21 cellular contexts compared by ENCODE assay signal in genomic region chr6:146381486-146381885, GRCh38.
DNase-seq lines count a peak whose midpoint lies in the region; ATAC-seq, FAIRE-seq and TF ChIP-seq lines count a peak whose summit lies in the region.
"Had no signal": no experiment of that assay in that cellular context is flagged by ENCODE, and none has a peak within 500 bp of the region (broad histone marks: within the 10 kb centered on the region; RNA-seq: fewer than 3 reads in every experiment).

No MANE protein-coding gene starts in this region.

- intact Hi-C loops in A673 (cut with micrococcal nuclease; ENCODE audit: unreplicated experiment) (loop anchor here (10.0 kb wide), 1 partner anchor 337 kb away; no protein-coding TSS in a partner anchor), kidney (cut with DNase I) (no loop called here)

- H3K9ac ChIP-seq in H9 (ENCODE audit: extremely low read depth, insufficient read length, low read length) (no peak overlapping the region), kidney (ENCODE audit: low read length in 2 of 2) (no peak overlapping the region)

- H2AFZ ChIP-seq in H9 (ENCODE audit: low read length): no peak overlapping the region

- H3K79me1 ChIP-seq in H9 (ENCODE audit: insufficient read depth, low read depth, low read length, poor library complexity, severe bottlenecking): no peaks in the 10 kb centered on the region

- H3K4ac ChIP-seq in H9 (ENCODE audit: low read depth, low read length): no peak overlapping the region

- peak; percentile 20 for DNase-seq in A673 (ENCODE audit: low spot score)
- no peak for DNase-seq in H9
- no peak for DNase-seq in fibroblast of mammary gland (ENCODE audit: low read depth)
- no peak for DNase-seq in kidney
- no peak for DNase-seq in effector memory CD8-positive, alpha-beta T cell
- DNase-seq in OCI-M2 (lab: John Stamatoyannopoulos, UW; ENCODE audit: unreplicated experiment): no peak
- DNase-seq in stimulated activated CD4-positive, alpha-beta T cell treated with anti-CD3 and anti-CD28 coated beads, Interleukin-2, amount 100 ng/mL, for 48 hours: no peak
- DNase-seq: activated CD8-positive, alpha-beta memory T cell treated with anti-CD3 and anti-CD28 coated beads for 24 hours; activated effector memory CD4-positive, alpha-beta T cell treated with anti-CD3 and anti-CD28 coated beads, Interleukin-2, amount 50 U/mL, for 16 hours; anterior cingulate cortex; dorsolateral prefrontal cortex; foreskin melanocyte; naive thymus-derived CD8-positive, alpha-beta T cell; NCI-H146; NCI-H446 treated with DMSO at 0.1 percent for 48 hours; stimulated activated CD4-positive, alpha-beta T cell treated with anti-CD3 and anti-CD28 coated beads, Interleukin-2, amount 100 ng/mL, for 24 hours; SW 1271 had no signal

- no CpG with 5 or more reads among the region's 3 CpGs for WGBS in H9 (ENCODE audit: extremely low coverage, insufficient read length, low lambda C conversion rate)

- no peak overlapping the region for H4K5ac ChIP-seq in H9 (ENCODE audit: insufficient read length, low read depth, low read length)

- no peak overlapping the region for H3K14ac ChIP-seq in H9 (ENCODE audit: insufficient read depth, low read length)

- peaks cover 0 to 4% of the 10 kb centered on the region in 2 experiments for H3K9me3 Mint-ChIP-seq in H9
- peaks cover 5 to 10% of the 10 kb centered on the region in 2 donors for H3K9me3 Mint-ChIP-seq in effector memory CD8-positive, alpha-beta T cell

- no peaks in the 10 kb centered on the region for H3K23me2 ChIP-seq in H9 (ENCODE audit: insufficient read length, low read depth, low read length, poor library complexity, severe bottlenecking)

- no peak overlapping the region for H2BK5ac ChIP-seq in H9 (ENCODE audit: insufficient read length, low read length)

- H3K23ac ChIP-seq in H9 (ENCODE audit: insufficient read length, low read depth, low read length): no peak overlapping the region

- POLR2A ChIA-PET in A673 (lab: Charles Lee; ENCODE audit: low non-redundant PET): no interaction called here

- CTCF ChIA-PET in A673 (lab: Charles Lee): no interaction called here

- ATAC-seq in SK-N-SH treated with all-trans-retinoic acid at 6 μM for 48 hours: peak; percentile 37; the same call in 1 of the 3 replicates
- no peak for ATAC-seq in effector memory CD8-positive, alpha-beta T cell (replicated peaks)
- ATAC-seq: naive thymus-derived CD8-positive, alpha-beta T cell; PC-3 had no signal

- no peak overlapping the region for H2AK5ac ChIP-seq in H9 (ENCODE audit: insufficient read length, low read length)

- H3K4me1 ChIP-seq in A673 (ENCODE audit: insufficient read depth, low read length, poor library complexity, severe bottlenecking): no peaks in the 10 kb centered on the region
- H3K4me1 ChIP-seq in H9 (ENCODE audit: insufficient read depth, low read length): no peaks in the 10 kb centered on the region
- no peaks in the 10 kb centered on the region for H3K4me1 ChIP-seq in kidney (ENCODE audit: control insufficient read depth in 1 of 2, insufficient read depth in 1 of 2, low read depth in 1 of 2, low read length in 2 of 2)
- H3K4me1 ChIP-seq: HAP-1, right atrium auricular region had no signal

- H3K56ac ChIP-seq in H9 (ENCODE audit: insufficient read length, low read depth, low read length): no peak overlapping the region

- H3K27me3 ChIP-seq in A673 (replicated peaks; ENCODE audit: insufficient read depth, low read depth, low read length, poor library complexity): no peaks in the 10 kb centered on the region
- H3K27me3 ChIP-seq in H9 (ENCODE audit: insufficient read depth, low read length): no peaks in the 10 kb centered on the region
- H3K27me3 ChIP-seq: dorsolateral prefrontal cortex, right atrium auricular region had no signal

- FAIRE-seq in kidney (lab: Jason Lieb, UNC): no peak

- no peak overlapping the region for H4K91ac ChIP-seq in H9 (ENCODE audit: insufficient read length, low read depth, low read length)

- no peaks in the 10 kb centered on the region for H3K27me3 Mint-ChIP-seq in H9 (ENCODE audit: low read depth)
- H3K27me3 Mint-ChIP-seq in effector memory CD8-positive, alpha-beta T cell: no peaks in the 10 kb centered on the region

- H4K20me1 ChIP-seq in H9 (ENCODE audit: control insufficient read depth, insufficient read depth, insufficient read length): no peaks in the 10 kb centered on the region

- no peak overlapping the region for H3T11ph ChIP-seq in H9 (ENCODE audit: low read length)

- TF ChIP-seq CTCF in A673 (conservative IDR thresholded peaks at IDR 0.05; ENCODE audit: low read depth, low read length) (peak; percentile 52), H9 (conservative IDR thresholded peaks at IDR 0.05) (peak; percentile 63), fibroblast of mammary gland (conservative IDR thresholded peaks at IDR 0.05; ENCODE audit: control insufficient read depth, insufficient read depth, low read depth, low read length) (peak; percentile 34), kidney (IDR thresholded peaks at IDR 0.05; ENCODE audit: borderline replicate concordance, extremely low read depth, insufficient read depth) (no peak)

- H3K4me3 Mint-ChIP-seq in H9: no peak overlapping the region
- no peak overlapping the region for H3K4me3 Mint-ChIP-seq in effector memory CD8-positive, alpha-beta T cell
- H3K4me3 Mint-ChIP-seq: naive thymus-derived CD8-positive, alpha-beta T cell had no signal

- no peak overlapping the region for H2BK15ac ChIP-seq in H9 (ENCODE audit: low read depth, low read length)

- no peaks in the 10 kb centered on the region for H3K79me2 ChIP-seq in H9 (ENCODE audit: insufficient read depth, low read length)

- H3K36me3 ChIP-seq in A673 (ENCODE audit: insufficient read depth, low read length, poor library complexity, severe bottlenecking) (no peaks in the 10 kb centered on the region), kidney (ENCODE audit: control insufficient read depth in 1 of 2, insufficient read depth in 2 of 2, low read length in 2 of 2) (no peaks in the 10 kb centered on the region)
- H3K36me3 ChIP-seq: HAP-1, right atrium auricular region had no signal

- no peak overlapping the region for H3K27ac ChIP-seq in A673 (ENCODE audit: low read depth, low read length, poor library complexity, severe bottlenecking)
- H3K27ac ChIP-seq in H9 (ENCODE audit: insufficient read length, low read depth, low read length): no peak overlapping the region
- no peak overlapping the region for H3K27ac ChIP-seq in kidney (ENCODE audit: low read depth in 2 of 2, low read length in 2 of 2)
- H3K27ac ChIP-seq: dorsolateral prefrontal cortex, right atrium auricular region had no signal

- H2BK120ac ChIP-seq in H9 (ENCODE audit: low read depth, low read length, poor library complexity, severe bottlenecking): no peak overlapping the region

- H3K18ac ChIP-seq in H9 (ENCODE audit: insufficient read length, low read depth, low read length): no peak overlapping the region

- BruUV-seq in A673 (replicated peaks; lab: Mats Ljungman, UMichigan): no TSS peak

- H3K27ac Mint-ChIP-seq in H9: no peak overlapping the region
- no peak overlapping the region for H3K27ac Mint-ChIP-seq in effector memory CD8-positive, alpha-beta T cell
- H3K27ac Mint-ChIP-seq: naive thymus-derived CD8-positive, alpha-beta T cell had no signal

- no peaks in the 10 kb centered on the region for H3K9me3 ChIP-seq in A673 (ENCODE audit: low read depth, low read length, poor library complexity, severe bottlenecking)
- no peaks in the 10 kb centered on the region for H3K9me3 ChIP-seq in H9 (ENCODE audit: control insufficient read depth, low read depth, low read length)
- no peaks in the 10 kb centered on the region for H3K9me3 ChIP-seq in kidney (ENCODE audit: control insufficient read depth in 1 of 2, low read length in 2 of 2)
- H3K9me3 ChIP-seq: HAP-1, right atrium auricular region had no signal

- H3K4me2 ChIP-seq in H9 (ENCODE audit: insufficient read depth, insufficient read length, low read length): no peak overlapping the region

- H3K4me3 ChIP-seq in A673 (ENCODE audit: low read depth, low read length, poor library complexity, severe bottlenecking): no peak overlapping the region
- H3K4me3 ChIP-seq in fibroblast of mammary gland (ENCODE audit: control insufficient read depth, low read depth, low read length): no peak overlapping the region
- no peak overlapping the region for H3K4me3 ChIP-seq in kidney (ENCODE audit: low read length in 2 of 2)
- H3K4me3 ChIP-seq: dorsolateral prefrontal cortex, HAP-1, right atrium auricular region had no signal

- H2BK12ac ChIP-seq in H9 (ENCODE audit: insufficient read length, low read depth, low read length): no peak overlapping the region

- no peak overlapping the region for H4K8ac ChIP-seq in H9 (replicated peaks; ENCODE audit: insufficient read length, low read depth, low read length)

- peaks cover 0 to 5% (median 4%) of the 10 kb centered on the region in 3 experiments; a peak in 5 of 7 replicates for H3K36me3 Mint-ChIP-seq in H9 (ENCODE audit: insufficient read depth in 1 of 3, low read depth in 3 of 3)
- no peaks in the 10 kb centered on the region for H3K36me3 Mint-ChIP-seq in effector memory CD8-positive, alpha-beta T cell (ENCODE audit: insufficient read depth)
- H3K36me3 Mint-ChIP-seq: naive thymus-derived CD8-positive, alpha-beta T cell had no signal

- no peaks in the 10 kb centered on the region for H3K4me1 Mint-ChIP-seq in H9
- H3K4me1 Mint-ChIP-seq in effector memory CD8-positive, alpha-beta T cell (ENCODE audit: low read depth in 2 of 2): no peaks in the 10 kb centered on the region
- H3K4me1 Mint-ChIP-seq: naive thymus-derived CD8-positive, alpha-beta T cell had no signal

- no peak overlapping the region for H2BK20ac ChIP-seq in H9 (ENCODE audit: low read depth, low read length, poor library complexity, severe bottlenecking)

TF ChIP-seq in SK-N-SH treated with all-trans-retinoic acid at 6 μM for 48 hours, 23 proteins besides CTCF, POLR2A, EP300 and RAD21 (continues in another document):
- TF ChIP-seq TOX (CRISPR knock-in tag; IDR thresholded peaks at IDR 0.05; ENCODE audit: borderline replicate concordance) (no peak), SNAI2 (CRISPR knock-in tag; IDR thresholded peaks at IDR 0.05) (no peak), OSR1 (CRISPR knock-in tag; IDR thresholded peaks at IDR 0.05) (no peak), ZNF565 (CRISPR knock-in tag; conservative IDR thresholded peaks at IDR 0.05; ENCODE audit: low read depth) (no peak), ISL1 (CRISPR knock-in tag; IDR thresholded peaks at IDR 0.05) (no peak), PPARA (CRISPR knock-in tag; IDR thresholded peaks at IDR 0.05; ENCODE audit: borderline replicate concordance) (no peak), ESRRG (CRISPR knock-in tag; IDR thresholded peaks at IDR 0.05) (no peak), BACH2 (CRISPR knock-in tag; IDR thresholded peaks at IDR 0.05; ENCODE audit: borderline replicate concordance) (no peak)
